8 cellular contexts compared by ENCODE assay signal in the genomic region with DNA sequence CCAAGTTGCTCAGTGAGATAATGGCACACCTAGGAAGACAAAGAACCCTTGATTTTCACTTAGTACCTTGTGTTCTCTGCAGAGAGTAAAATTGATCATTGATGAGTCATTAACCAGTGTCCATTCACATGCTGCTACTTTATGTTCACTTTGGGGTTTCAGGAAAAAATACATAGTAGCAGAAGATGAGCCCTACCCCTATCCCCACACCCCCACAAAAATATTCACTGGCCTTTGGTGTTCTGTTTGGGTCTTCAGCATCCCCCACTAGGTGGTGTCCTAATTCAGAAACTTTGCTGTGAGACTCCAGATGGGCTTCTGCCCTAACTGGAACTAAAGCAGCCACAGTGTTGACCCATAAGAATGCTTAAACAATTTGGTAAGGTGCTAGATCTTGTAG.
DNase-seq lines count a peak whose midpoint lies in the region; ATAC-seq, FAIRE-seq and TF ChIP-seq lines count a peak whose summit lies in the region.

No MANE protein-coding gene starts in this region.

- peak; percentile 38 for DNase-seq in CMK (ENCODE audit: low read depth)
- DNase-seq in Karpas-422: peak; percentile 81
- DNase-seq in astrocyte of the cerebellum (ENCODE audit: low read depth): no peak
- no peak for DNase-seq in keratinocyte (ENCODE audit: low read depth, low spot score)
- no peak for DNase-seq in uterus
- DNase-seq in OCI-M2 (lab: John Stamatoyannopoulos, UW; ENCODE audit: unreplicated experiment): no peak

- in situ Hi-C loops in astrocyte of the cerebellum (cut with HindIII; ENCODE audit: low sequenced_read_pairs): no loop called here

- TF ChIP-seq POLR2A in uterus (IDR thresholded peaks at IDR 0.05): no peak

- no peak overlapping the region for H3K9ac ChIP-seq in Karpas-422 (ENCODE audit: low read length)
- H3K9ac ChIP-seq in keratinocyte (ENCODE audit: control insufficient read depth, extremely low read depth, insufficient read depth, low read length): no peak overlapping the region

- no peaks in the 10 kb centered on the region for H3K9me2 ChIP-seq in Karpas-422 (replicated peaks; ENCODE audit: insufficient read depth, low read length)

- H3K4me3 ChIP-seq in Karpas-422 (ENCODE audit: low read length) (no peak overlapping the region), astrocyte of the cerebellum (ENCODE audit: low read depth, low read length) (no peak overlapping the region), keratinocyte (ENCODE audit: control insufficient read depth in 2 of 3, extremely low read depth in 1 of 3, insufficient read depth in 2 of 3, low read depth in 1 of 3, low read length in 3 of 3) (no peak overlapping the region), uterus (no peak overlapping the region)

- no peaks in the 10 kb centered on the region for H4K20me1 ChIP-seq in Karpas-422 (ENCODE audit: insufficient read depth, low read depth, low read length)
- H4K20me1 ChIP-seq in keratinocyte (ENCODE audit: control insufficient read depth, extremely low read depth, insufficient read depth, low read length): no peaks in the 10 kb centered on the region

- peak; percentile 70 for TF ChIP-seq CTCF in astrocyte of the cerebellum (IDR thresholded peaks at IDR 0.05; ENCODE audit: low read depth, low read length, missing control alignments)
- TF ChIP-seq CTCF in keratinocyte (optimal IDR thresholded peaks at IDR 0.05 in 1 of 3, IDR thresholded peaks at IDR 0.05 in 1 of 3, conservative IDR thresholded peaks at IDR 0.05 in 1 of 3; ENCODE audit: extremely low read depth in 1 of 3, insufficient read depth in 2 of 3, low read length in 3 of 3): peak; percentile 30 to 44 (median 34)
- TF ChIP-seq CTCF in uterus (IDR thresholded peaks at IDR 0.05): peak; percentile 40 to 62 (median 54)

- H3K4me1 ChIP-seq in Karpas-422 (ENCODE audit: low read length) (peaks cover 56% of the 10 kb centered on the region), keratinocyte (ENCODE audit: control insufficient read depth, extremely low read depth, insufficient read depth, low read length) (peaks cover 43% of the 10 kb centered on the region), uterus (peaks cover 0 to 6% of the 10 kb centered on the region in 2 donors)

- no peaks in the 10 kb centered on the region for H3K27me3 ChIP-seq in Karpas-422 (ENCODE audit: low read length)
- H3K27me3 ChIP-seq in keratinocyte (ENCODE audit: control insufficient read depth, extremely low read depth, insufficient read depth, low read length): no peaks in the 10 kb centered on the region
- H3K27me3 ChIP-seq in uterus: no peaks in the 10 kb centered on the region

- intact Hi-C loops in uterus (cut with DNase I; ENCODE audit: low total_unique reads): no loop called here

- ATAC-seq in GM19395 (IDR thresholded peaks at IDR 0.05; ENCODE audit: unreplicated experiment) (peak; percentile 72), HG02610 (IDR thresholded peaks at IDR 0.05; ENCODE audit: unreplicated experiment) (no peak)

- no peaks in the 10 kb centered on the region for H3K9me1 ChIP-seq in keratinocyte (ENCODE audit: control insufficient read depth, extremely low read depth, insufficient read depth, low read length)

- H3K27ac ChIP-seq in Karpas-422 (ENCODE audit: low read length) (peak overlapping the region; percentile 47), keratinocyte (ENCODE audit: control insufficient read depth, insufficient read depth, low read length) (no peak overlapping the region), uterus (peak overlapping the region; percentile 91 to 98)

- H3K36me3 ChIP-seq in Karpas-422 (ENCODE audit: insufficient read depth, low read length) (no peaks in the 10 kb centered on the region), keratinocyte (ENCODE audit: control insufficient read depth in 2 of 2, extremely low read depth in 1 of 2, insufficient read depth in 2 of 2, low read length in 2 of 2) (peaks cover 0 to 2% of the 10 kb centered on the region in 2 experiments), uterus (no peaks in the 10 kb centered on the region)

- H3K4me2 ChIP-seq in Karpas-422 (ENCODE audit: low read depth, low read length, poor library complexity, severe bottlenecking): peak overlapping the region; percentile 4
- no peak overlapping the region for H3K4me2 ChIP-seq in keratinocyte (ENCODE audit: control insufficient read depth, extremely low read depth, insufficient read depth, low read depth, low read length)

- dilution Hi-C loops in keratinocyte (cut with MboI; ENCODE audit: extremely low pct_ligation_motif_present, low sequenced_read_pairs): no loop called here

- H3K79me2 ChIP-seq in Karpas-422 (ENCODE audit: low read length): peaks cover 67% of the 10 kb centered on the region
- peaks cover 4% of the 10 kb centered on the region for H3K79me2 ChIP-seq in keratinocyte (ENCODE audit: control insufficient read depth, insufficient read depth, low read length)

- FAIRE-seq in keratinocyte (lab: Jason Lieb, UNC): peak; percentile 69

- H2AFZ ChIP-seq in Karpas-422 (ENCODE audit: low read length) (no peak overlapping the region), keratinocyte (ENCODE audit: control insufficient read depth, low read length) (no peak overlapping the region)

- H3K9me3 ChIP-seq in Karpas-422 (ENCODE audit: low read length) (no peaks in the 10 kb centered on the region), keratinocyte (ENCODE audit: control insufficient read depth, low read depth, low read length) (no peaks in the 10 kb centered on the region), uterus (no peaks in the 10 kb centered on the region)

Comparison
In these comparisons a context has a peak if more than half of its experiments do, and no peak if none do; other contexts are left out.
1. DNase-seq: peak in CMK (single experiment) and Karpas-422 (single experiment); none in astrocyte of the cerebellum (single experiment), keratinocyte (single experiment), uterus (0 of 2) and OCI-M2 (single experiment).
2. Peak in every context shown above with its lines, with median percentiles within 50 percentile points of each other: CTCF ChIP-seq.